8 cellular contexts compared by ENCODE assay signal in genomic region chr4:110049951-110050925, GRCh38.
DNase-seq lines count a peak whose midpoint lies in the region; ATAC-seq and TF ChIP-seq lines count a peak whose summit lies in the region.

No MANE protein-coding gene starts in this region.

- no peaks in the 10 kb centered on the region for H3K9me2 ChIP-seq in GM23338 (ENCODE audit: insufficient read depth)

- 0 out of 2 replicates have a peak, but pooled peaks cover 15% of the 10 kb centered on the region for H4K20me1 ChIP-seq in GM23338 (replicated peaks; ENCODE audit: insufficient read depth)
- no peaks in the 10 kb centered on the region for H4K20me1 ChIP-seq in neural progenitor cell (ENCODE audit: low read depth)

- DNase-seq in CMK (ENCODE audit: low read depth) (peak; percentile 17), GM23338 (ENCODE audit: low spot score) (peak; percentile 69), NCI-H2196 treated with DMSO at 0.1 percent for 48 hours (lab: John Stamatoyannopoulos, UW; ENCODE audit: unreplicated experiment) (peak; percentile 7), esophagus squamous epithelium (lab: John Stamatoyannopoulos, UW) (no peak), neural progenitor cell (ENCODE audit: low spot score) (peak; percentile 60), tibial nerve (ENCODE audit: low spot score in 2 of 2) (peak; percentile 24 to 67)
- DNase-seq in activated CD8-positive, alpha-beta memory T cell treated with anti-CD3 and anti-CD28 coated beads, Interleukin-2, amount 10 ng/mL, durations not matched to agents 7 days and 5 days = peak; percentile 68

- no peaks in the 10 kb centered on the region for H3K79me2 ChIP-seq in GM23338 (replicated peaks; ENCODE audit: insufficient read depth)
- no peaks in the 10 kb centered on the region for H3K79me2 ChIP-seq in neural progenitor cell (ENCODE audit: low read depth)

- CTCF ChIA-PET in activated CD8-positive, alpha-beta memory T cell treated with anti-CD3 and anti-CD28 coated beads, Interleukin-2, amount 10 ng/mL, durations not matched to agents 7 days and 5 days (lab: Charles Lee) = interaction anchor here (0.7 to 2.4 kb wide), 26 partner anchors 9 to 477 kb away, joined by 3 to 13 read pairs (median 4); partner anchors contain the start of gene ELOVL6

- TF ChIP-seq POLR2A in esophagus squamous epithelium (IDR thresholded peaks at IDR 0.05) (no peak), tibial nerve (IDR thresholded peaks at IDR 0.05) (no peak)

- no peak for TF ChIP-seq EP300 in tibial nerve (IDR thresholded peaks at IDR 0.05)

- no peak overlapping the region for H3K9ac ChIP-seq in neural progenitor cell

- H3K4me2 ChIP-seq in GM23338 = no peak overlapping the region
- no peak overlapping the region for H3K4me2 ChIP-seq in neural progenitor cell

- no peaks in the 10 kb centered on the region for H3K9me3 ChIP-seq in esophagus squamous epithelium
- H3K9me3 ChIP-seq in neural progenitor cell (ENCODE audit: low read depth) = no peaks in the 10 kb centered on the region
- H3K9me3 ChIP-seq in tibial nerve = no peaks in the 10 kb centered on the region

- H3K27ac Mint-ChIP-seq in GM23338 (no peak overlapping the region; the same call in 1 of the 2 replicates), neural progenitor cell (no peak overlapping the region)
- H3K27ac Mint-ChIP-seq in activated CD8-positive, alpha-beta memory T cell treated with anti-CD3 and anti-CD28 coated beads, Interleukin-2, amount 10 ng/mL, durations not matched to agents 7 days and 5 days = no peak overlapping the region

- H3K4me1 ChIP-seq in GM23338 (ENCODE audit: insufficient read depth) (no peaks in the 10 kb centered on the region), esophagus squamous epithelium (peaks cover 0 to 4% (median 0%) of the 10 kb centered on the region in 3 donors), neural progenitor cell (no peaks in the 10 kb centered on the region), tibial nerve (no peaks in the 10 kb centered on the region)

- H3K27me3 Mint-ChIP-seq in GM23338 (ENCODE audit: insufficient read depth, low read depth, poor library complexity) = peaks cover 3% of the 10 kb centered on the region
- H3K27me3 Mint-ChIP-seq in activated CD8-positive, alpha-beta memory T cell treated with anti-CD3 and anti-CD28 coated beads, Interleukin-2, amount 10 ng/mL, durations not matched to agents 7 days and 5 days = no peaks in the 10 kb centered on the region
- H3K27me3 Mint-ChIP-seq in neural progenitor cell (ENCODE audit: insufficient read depth, low read depth) = no peaks in the 10 kb centered on the region

- WGBS in esophagus squamous epithelium, 2 donors = 43 to 44% methylated on average over 9 of the region's 9 CpGs
- WGBS in tibial nerve, 2 donors = 54 to 59% methylated on average over 9 of the region's 9 CpGs

- TF ChIP-seq CTCF in GM23338 (conservative IDR thresholded peaks at IDR 0.05; ENCODE audit: low read depth in 2 of 2) (peak; percentile 75 to 85), esophagus squamous epithelium (IDR thresholded peaks at IDR 0.05) (peak; percentile 60 to 78 (median 72)), neural progenitor cell (IDR thresholded peaks at IDR 0.05) (peak; percentile 80), tibial nerve (IDR thresholded peaks at IDR 0.05) (peak; percentile 47 to 75 (median 70))

- peak; percentile 65 for ATAC-seq in GM23338
- peak; percentile 68 for ATAC-seq in activated CD8-positive, alpha-beta memory T cell treated with anti-CD3 and anti-CD28 coated beads, Interleukin-2, amount 10 ng/mL, durations not matched to agents 7 days and 5 days
- no peak for ATAC-seq in HG03139 (IDR thresholded peaks at IDR 0.05; ENCODE audit: unreplicated experiment)

- H3K27ac ChIP-seq in GM23338 (ENCODE audit: low read depth) (0 out of 2 replicates have a peak overlapping the region, but pooled peaks have one; percentile 74), esophagus squamous epithelium (no peak overlapping the region), neural progenitor cell (no peak overlapping the region), tibial nerve (no peak overlapping the region)

- H3K36me3 ChIP-seq in GM23338 (ENCODE audit: insufficient read depth) (peaks cover 18% of the 10 kb centered on the region), esophagus squamous epithelium (peaks cover 0 to 11% (median 0%) of the 10 kb centered on the region in 3 donors), neural progenitor cell (peaks cover 12% of the 10 kb centered on the region), tibial nerve (no peaks in the 10 kb centered on the region)

- H3K4me1 Mint-ChIP-seq in GM23338 (no peaks in the 10 kb centered on the region; the same call in 2 of the 3 replicates), neural progenitor cell (peaks cover 9% of the 10 kb centered on the region)
- peaks cover 19% of the 10 kb centered on the region for H3K4me1 Mint-ChIP-seq in activated CD8-positive, alpha-beta memory T cell treated with anti-CD3 and anti-CD28 coated beads, Interleukin-2, amount 10 ng/mL, durations not matched to agents 7 days and 5 days

- H3F3A ChIP-seq in GM23338 (replicated peaks; ENCODE audit: low read depth) (no peaks in the 10 kb centered on the region), neural progenitor cell (ENCODE audit: low read depth) (no peaks in the 10 kb centered on the region)

- H3K27me3 ChIP-seq in GM23338 (ENCODE audit: insufficient read depth) (no peaks in the 10 kb centered on the region), esophagus squamous epithelium (no peaks in the 10 kb centered on the region), neural progenitor cell (no peaks in the 10 kb centered on the region), tibial nerve (no peaks in the 10 kb centered on the region)

- intact Hi-C loops in esophagus squamous epithelium (cut with DNase I) = loop anchor here (10.0 kb wide), 1 partner anchor 165 kb away; no protein-coding TSS in a partner anchor

- no peak overlapping the region for H3K4me3 ChIP-seq in GM23338
- no peak overlapping the region for H3K4me3 ChIP-seq in esophagus squamous epithelium
- H3K4me3 ChIP-seq in neural progenitor cell = no peak overlapping the region
- no peak overlapping the region for H3K4me3 ChIP-seq in tibial nerve

- H3K9me3 Mint-ChIP-seq in GM23338 = no peaks in the 10 kb centered on the region
- no peaks in the 10 kb centered on the region for H3K9me3 Mint-ChIP-seq in activated CD8-positive, alpha-beta memory T cell treated with anti-CD3 and anti-CD28 coated beads, Interleukin-2, amount 10 ng/mL, durations not matched to agents 7 days and 5 days (ENCODE audit: low read depth)
- H3K9me3 Mint-ChIP-seq in neural progenitor cell = no peaks in the 10 kb centered on the region

- H3K4me3 Mint-ChIP-seq in GM23338 (no peak overlapping the region), neural progenitor cell (no peak overlapping the region)
- no peak overlapping the region for H3K4me3 Mint-ChIP-seq in activated CD8-positive, alpha-beta memory T cell treated with anti-CD3 and anti-CD28 coated beads, Interleukin-2, amount 10 ng/mL, durations not matched to agents 7 days and 5 days

- H3K36me3 Mint-ChIP-seq in GM23338 (ENCODE audit: low read depth) (peaks cover 23% of the 10 kb centered on the region), neural progenitor cell (peaks cover 39% of the 10 kb centered on the region)
- peaks cover 26% of the 10 kb centered on the region for H3K36me3 Mint-ChIP-seq in activated CD8-positive, alpha-beta memory T cell treated with anti-CD3 and anti-CD28 coated beads, Interleukin-2, amount 10 ng/mL, durations not matched to agents 7 days and 5 days

- no peak overlapping the region for H2AFZ ChIP-seq in GM23338
- no peak overlapping the region for H2AFZ ChIP-seq in neural progenitor cell (replicated peaks)

TF ChIP-seq in GM23338, 12 proteins besides CTCF, POLR2A, EP300 and RAD21:
- TF ChIP-seq REST (IDR thresholded peaks at IDR 0.05; ENCODE audit: unreplicated experiment) = no peak
- no peak for TF ChIP-seq ETS1 (IDR thresholded peaks at IDR 0.05)
- TF ChIP-seq EZH2phosphoT487 (IDR thresholded peaks at IDR 0.05; ENCODE audit: unreplicated experiment) = no peak
- TF ChIP-seq POLR2AphosphoS5 (IDR thresholded peaks at IDR 0.05; ENCODE audit: low read depth) = no peak
